ENCODE assay signal across 18 cellular contexts in the genomic region with DNA sequence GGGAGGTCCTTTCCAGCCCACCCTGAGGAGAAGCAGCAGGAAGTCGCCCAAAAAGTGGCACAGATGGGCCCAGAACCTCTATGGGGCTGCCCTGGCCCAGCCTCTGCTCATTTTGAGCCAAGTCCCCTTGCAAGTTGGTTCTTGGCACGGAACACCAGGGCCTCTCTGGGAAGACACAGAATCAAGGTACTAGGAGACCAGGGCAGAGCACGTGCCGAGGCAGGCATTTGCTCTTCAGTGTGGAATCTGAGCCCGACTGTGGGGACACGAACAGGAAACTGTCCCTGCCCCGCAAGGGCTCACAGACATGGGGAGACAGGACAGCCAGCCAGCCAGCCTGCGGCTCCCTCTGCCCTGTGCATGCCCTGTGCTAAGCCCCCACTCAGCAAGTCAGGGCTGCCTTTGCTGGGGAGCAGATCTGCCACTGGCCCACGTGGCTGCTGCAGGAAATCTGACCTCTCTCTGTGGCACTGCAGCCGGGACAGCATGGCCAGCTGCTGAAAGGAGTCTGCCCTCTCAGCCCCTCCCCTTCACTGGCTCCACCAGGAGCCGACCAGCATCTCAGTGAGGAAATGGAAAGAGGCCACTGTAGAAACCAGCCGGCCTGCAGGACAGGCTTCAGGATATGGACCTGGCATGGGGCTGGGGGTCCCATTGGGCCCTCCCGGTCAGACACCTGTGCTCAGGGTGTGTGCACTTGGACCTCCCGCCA. TPM values are rescaled to one million over a fixed set of nuclear protein-coding genes. Genes with fewer than 3 reads are reported as not detected.
DNase-seq lines count a peak whose midpoint lies in the region; ATAC-seq and TF ChIP-seq lines count a peak whose summit lies in the region.
"Had no signal": no experiment of that assay in that cellular context is flagged by ENCODE, and none has a peak within 500 bp of the region (broad histone marks: within the 10 kb centered on the region; RNA-seq: fewer than 3 reads in every experiment).

No MANE protein-coding gene starts in this region.

- H3K9me3 ChIP-seq in gastrocnemius medialis, result no peaks in the 10 kb centered on the region
- H3K9me3 ChIP-seq: ovary, thyroid gland had no signal

- H3K36me3 Mint-ChIP-seq in brain, result no peaks in the 10 kb centered on the region
- no peaks in the 10 kb centered on the region for H3K36me3 Mint-ChIP-seq in activated T-helper 17 cell treated with anti-CD3 and anti-CD28 coated beads, Interleukin-2, amount 50 U/mL, for 72 hours (ENCODE audit: low read depth)
- H3K36me3 Mint-ChIP-seq: activated naive CD8-positive, alpha-beta T cell treated with anti-CD3 and anti-CD28 coated beads for 36 hours had no signal

- peaks cover 4% of the 10 kb centered on the region for H3K27me3 Mint-ChIP-seq in brain
- no peaks in the 10 kb centered on the region for H3K27me3 Mint-ChIP-seq in activated T-helper 17 cell treated with anti-CD3 and anti-CD28 coated beads, Interleukin-2, amount 50 U/mL, for 72 hours

- peak overlapping the region in 1 of 4 donors; percentile 5 for H3K4me3 ChIP-seq in gastrocnemius medialis
- H3K4me3 ChIP-seq: lung, ovary, thyroid gland had no signal

- ATAC-seq in left colon, result no peak
- ATAC-seq in gastrocnemius medialis, result peak; percentile 70 to 77
- ATAC-seq in activated T-helper 17 cell treated with anti-CD3 and anti-CD28 coated beads, Interleukin-2, amount 50 U/mL, for 72 hours (replicated peaks), result no peak
- ATAC-seq: activated CD4-positive, CD25-positive, alpha-beta regulatory T cell treated with anti-CD3 and anti-CD28 coated beads, Interleukin-2, amount 50 U/mL, for 24 hours had no signal

- peaks cover 0 to 4% (median 2%) of the 10 kb centered on the region in 3 donors for H3K27me3 ChIP-seq in gastrocnemius medialis
- H3K27me3 ChIP-seq: ovary, thyroid gland had no signal

- H3K27ac Mint-ChIP-seq in brain, result peak overlapping the region in 3 of 5 experiments; percentile 12 to 74 (median 62)
- H3K27ac Mint-ChIP-seq in activated T-helper 17 cell treated with anti-CD3 and anti-CD28 coated beads, Interleukin-2, amount 50 U/mL, for 72 hours, result no peak overlapping the region
- H3K27ac Mint-ChIP-seq: activated naive CD8-positive, alpha-beta T cell treated with anti-CD3 and anti-CD28 coated beads for 36 hours; B cell had no signal

- no peak for TF ChIP-seq CTCF in brain (conservative IDR thresholded peaks at IDR 0.05)
- no peak for TF ChIP-seq CTCF in gastrocnemius medialis (IDR thresholded peaks at IDR 0.05 in 4 of 5, conservative IDR thresholded peaks at IDR 0.05 in 1 of 5)

- intact Hi-C loops in left colon (cut with DNase I, micrococcal nuclease), result no loop called here
- intact Hi-C loops in gastrocnemius medialis (cut with DNase I; ENCODE audit: low total_unique reads), result no loop called here

- TF ChIP-seq POLR2A in gastrocnemius medialis (IDR thresholded peaks at IDR 0.05), result no peak

- in situ Hi-C loops in gastrocnemius medialis (cut with MboI; ENCODE audit: low sequenced_read_pairs in 4 of 4), result no loop called here

- peaks cover 0 to 2% (median 0%) of the 10 kb centered on the region in 5 experiments for H3K9me3 Mint-ChIP-seq in brain
- H3K9me3 Mint-ChIP-seq in activated T-helper 17 cell treated with anti-CD3 and anti-CD28 coated beads, Interleukin-2, amount 50 U/mL, for 72 hours, result no peaks in the 10 kb centered on the region
- H3K9me3 Mint-ChIP-seq: activated naive CD8-positive, alpha-beta T cell treated with anti-CD3 and anti-CD28 coated beads for 36 hours had no signal

- no peak overlapping the region for H3K4me3 Mint-ChIP-seq in brain
- H3K4me3 Mint-ChIP-seq in activated T-helper 17 cell treated with anti-CD3 and anti-CD28 coated beads, Interleukin-2, amount 50 U/mL, for 72 hours, result no peak overlapping the region
- H3K4me3 Mint-ChIP-seq: activated naive CD8-positive, alpha-beta T cell treated with anti-CD3 and anti-CD28 coated beads for 36 hours; B cell had no signal

- H3K36me3 ChIP-seq in gastrocnemius medialis, result no peaks in the 10 kb centered on the region
- H3K36me3 ChIP-seq: ovary, thyroid gland had no signal

- DNase-seq in GF-D8 (lab: John Stamatoyannopoulos, UW) (peak; percentile 58), left colon (peak; percentile 58 to 71), gastrocnemius medialis (peak; percentile 57 to 75), NCI-H2029 treated with DMSO at 0.1 percent for 48 hours (lab: John Stamatoyannopoulos, UW) (no peak), SHP77 (lab: John Stamatoyannopoulos, UW) (no peak), AG20443 (ENCODE audit: low spot score) (no peak)
- DNase-seq: activated naive CD8-positive, alpha-beta T cell treated with anti-CD3 and anti-CD28 coated beads for 36 hours; cerebellar nuclear complex; NCI-H446; stimulated activated CD4-positive, alpha-beta T cell treated with anti-CD3 and anti-CD28 coated beads, Interleukin-15, amount 100 ng/mL, for 24 hours; thyroid gland had no signal

- peaks cover 37% of the 10 kb centered on the region for H3K4me1 Mint-ChIP-seq in brain
- H3K4me1 Mint-ChIP-seq in activated T-helper 17 cell treated with anti-CD3 and anti-CD28 coated beads, Interleukin-2, amount 50 U/mL, for 72 hours, result no peaks in the 10 kb centered on the region

- peaks cover 35 to 40% of the 10 kb centered on the region in 2 donors for H3K4me1 ChIP-seq in gastrocnemius medialis

- peak overlapping the region; percentile 63 to 82 (median 70) for H3K27ac ChIP-seq in gastrocnemius medialis
- H3K27ac ChIP-seq: ovary, thyroid gland had no signal

RNA-seq across cellular contexts. Expression of a gene that starts 3.6 kb away (rescaled TPM):
- polyA plus RNA-seq in brain (ENCODE audit: insufficient read depth, low read depth, low replicate concordance), result 13.5 TPM
- total RNA-seq in left colon (100 to 1,000 TPM in 1 of 2 donors, 10 to 100 TPM in 1; 92.4 to 113 TPM), gastrocnemius medialis (1 to 10 TPM in 1 of 4 donors, under 1 TPM in 3; 0.20 to 1.2 (median 0.63) TPM)
- total RNA-seq in activated T-helper 17 cell treated with anti-CD3 and anti-CD28 coated beads, Interleukin-2, amount 50 U/mL, for 72 hours, result under 1 TPM in 1 of 2 donors, not detected in 1; 0.16 TPM
- total RNA-seq: OCI-LY7 had no signal

Comparison
In these comparisons a context has a peak if more than half of its experiments do, and no peak if none do; other contexts are left out.
1. DNase-seq: peak in GF-D8 (single experiment), left colon (2 of 2) and gastrocnemius medialis (2 of 2); none in NCI-H2029 treated with DMSO at 0.1 percent for 48 hours (single experiment), SHP77 (0 of 2) and AG20443 (single experiment).
2. ATAC-seq: peak in gastrocnemius medialis (2 of 2); none in left colon (single experiment) and activated T-helper 17 cell treated with anti-CD3 and anti-CD28 coated beads, Interleukin-2, amount 50 U/mL, for 72 hours (single experiment).
3. RNA of a gene that starts 3.6 kb away (total RNA-seq): 92.4 to 113 TPM in left colon; 0.20 to 1.2 TPM in gastrocnemius medialis and 0.16 TPM in activated T-helper 17 cell treated with anti-CD3 and anti-CD28 coated beads, Interleukin-2, amount 50 U/mL, for 72 hours; every median in the first group is over 10 times any median in the second.